ENCODE assay signal across 8 cellular contexts in the genomic region with DNA sequence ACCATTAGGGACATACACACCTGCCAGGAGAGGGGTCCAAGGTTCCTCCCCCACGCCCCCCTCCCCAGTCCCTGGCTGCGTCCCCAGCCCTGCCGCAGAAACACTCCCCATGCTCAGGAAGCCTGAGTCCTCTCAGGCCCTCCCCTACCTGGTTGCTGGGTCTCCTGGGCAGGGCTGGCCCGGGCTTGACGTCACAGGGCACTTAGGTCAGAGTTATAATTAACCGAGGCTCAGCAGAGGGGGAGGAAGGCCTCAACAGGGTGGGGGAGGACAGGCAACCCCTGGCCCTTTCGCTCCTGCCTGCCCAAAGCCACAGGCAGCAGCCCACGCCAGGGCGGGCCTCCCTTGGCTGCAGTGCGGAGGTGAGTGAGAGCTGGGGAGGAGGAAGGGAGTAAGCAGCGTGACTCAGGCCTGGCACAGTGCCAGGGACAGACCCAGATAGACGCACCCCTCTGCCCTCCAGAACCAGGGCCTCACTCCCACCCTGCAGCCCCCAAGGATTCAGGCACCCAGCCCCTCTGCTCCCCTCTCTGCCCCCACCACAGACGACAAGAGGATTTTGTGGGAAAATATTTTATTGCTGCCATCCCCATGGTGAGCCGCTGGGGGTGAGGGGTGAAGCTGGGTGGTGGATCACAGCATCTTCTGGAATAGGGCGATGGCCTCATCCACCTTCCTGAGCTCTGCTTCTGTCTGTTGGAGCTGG. TPM values are rescaled to one million over a fixed set of nuclear protein-coding genes. Genes with fewer than 3 reads are reported as not detected.
DNase-seq lines count a peak whose midpoint lies in the region; ATAC-seq and TF ChIP-seq lines count a peak whose summit lies in the region.

A gene with protein sequence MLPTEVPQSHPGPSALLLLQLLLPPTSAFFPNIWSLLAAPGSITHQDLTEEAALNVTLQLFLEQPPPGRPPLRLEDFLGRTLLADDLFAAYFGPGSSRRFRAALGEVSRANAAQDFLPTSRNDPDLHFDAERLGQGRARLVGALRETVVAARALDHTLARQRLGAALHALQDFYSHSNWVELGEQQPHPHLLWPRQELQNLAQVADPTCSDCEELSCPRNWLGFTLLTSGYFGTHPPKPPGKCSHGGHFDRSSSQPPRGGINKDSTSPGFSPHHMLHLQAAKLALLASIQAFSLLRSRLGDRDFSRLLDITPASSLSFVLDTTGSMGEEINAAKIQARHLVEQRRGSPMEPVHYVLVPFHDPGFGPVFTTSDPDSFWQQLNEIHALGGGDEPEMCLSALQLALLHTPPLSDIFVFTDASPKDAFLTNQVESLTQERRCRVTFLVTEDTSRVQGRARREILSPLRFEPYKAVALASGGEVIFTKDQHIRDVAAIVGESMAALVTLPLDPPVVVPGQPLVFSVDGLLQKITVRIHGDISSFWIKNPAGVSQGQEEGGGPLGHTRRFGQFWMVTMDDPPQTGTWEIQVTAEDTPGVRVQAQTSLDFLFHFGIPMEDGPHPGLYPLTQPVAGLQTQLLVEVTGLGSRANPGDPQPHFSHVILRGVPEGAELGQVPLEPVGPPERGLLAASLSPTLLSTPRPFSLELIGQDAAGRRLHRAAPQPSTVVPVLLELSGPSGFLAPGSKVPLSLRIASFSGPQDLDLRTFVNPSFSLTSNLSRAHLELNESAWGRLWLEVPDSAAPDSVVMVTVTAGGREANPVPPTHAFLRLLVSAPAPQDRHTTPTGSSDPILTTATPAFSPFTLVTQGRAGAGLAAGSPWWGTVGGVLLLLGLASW (minus strand): TSS at position 368 of the 706 bp plus-strand sequence. CDS start 549 bp downstream, outside the sequence.

- peak within 1 kb of the TSS; percentile 21 for H3K27ac Mint-ChIP-seq in neural progenitor cell

- H3K79me2 ChIP-seq in OCI-LY1 (ENCODE audit: insufficient read depth, low read length) (no peaks in the 10 kb centered on the region), neural progenitor cell (ENCODE audit: low read depth) (no peaks in the 10 kb centered on the region)

- no peaks in the 10 kb centered on the region for H3K9me2 ChIP-seq in OCI-LY1 (ENCODE audit: low read depth, low read length)

- 13% methylated on average over 14 of the region's 15 CpGs for WGBS in suprapubic skin

- no peak within 1 kb of the TSS for H3K9ac ChIP-seq in OCI-LY1 (ENCODE audit: low read length)
- H3K9ac ChIP-seq in neural progenitor cell: no peak within 1 kb of the TSS

- TF ChIP-seq POLR2A in suprapubic skin (IDR thresholded peaks at IDR 0.05): no peak

- no peaks in the 10 kb centered on the region for H3K9me3 Mint-ChIP-seq in neural progenitor cell

- H3K4me3 ChIP-seq in OCI-LY1 (ENCODE audit: low read depth, low read length, poor library complexity, severe bottlenecking): no peak within 1 kb of the TSS
- no peak within 1 kb of the TSS for H3K4me3 ChIP-seq in neural progenitor cell
- H3K4me3 ChIP-seq in suprapubic skin: no peak within 1 kb of the TSS

- no peak within 1 kb of the TSS for H2AFZ ChIP-seq in OCI-LY1 (ENCODE audit: low read length)
- H2AFZ ChIP-seq in neural progenitor cell (replicated peaks): no peak within 1 kb of the TSS

- ATAC-seq in GM18909 (IDR thresholded peaks at IDR 0.05; ENCODE audit: poor library complexity, unreplicated experiment) (peak; percentile 74), HG03469 (IDR thresholded peaks at IDR 0.05; ENCODE audit: unreplicated experiment) (peak; percentile 47), esophagus mucosa (peak; percentile 73)

- TF ChIP-seq EP300 in suprapubic skin (IDR thresholded peaks at IDR 0.05): no peak

- peaks cover 46% of the 10 kb centered on the region for H3K36me3 ChIP-seq in OCI-LY1 (ENCODE audit: insufficient read depth, low read length)
- no peaks in the 10 kb centered on the region for H3K36me3 ChIP-seq in neural progenitor cell
- H3K36me3 ChIP-seq in suprapubic skin: peaks cover 37% of the 10 kb centered on the region

- H3K27me3 ChIP-seq in OCI-LY1 (ENCODE audit: insufficient read depth, low read length) (no peaks in the 10 kb centered on the region), neural progenitor cell (no peaks in the 10 kb centered on the region), suprapubic skin (no peaks in the 10 kb centered on the region)

- peaks cover 6% of the 10 kb centered on the region for H3K4me1 Mint-ChIP-seq in neural progenitor cell

- DNase-seq in 8988T (peak; percentile 83), activated T-cell treated with anti-CD3 and anti-CD28 coated beads for 24 hours (ENCODE audit: low read depth) (peak; percentile 67), neural progenitor cell (ENCODE audit: low spot score) (no peak), suprapubic skin (ENCODE audit: low spot score in 2 of 2) (no peak)

- H3K4me2 ChIP-seq in OCI-LY1 (ENCODE audit: low read length) (peak within 1 kb of the TSS; percentile 1; the same call in 1 of the 2 replicates), neural progenitor cell (no peak within 1 kb of the TSS)

- no peaks in the 10 kb centered on the region for H3K27me3 Mint-ChIP-seq in neural progenitor cell (ENCODE audit: insufficient read depth, low read depth)

- H4K20me1 ChIP-seq in OCI-LY1 (ENCODE audit: insufficient read depth, low read length): no peaks in the 10 kb centered on the region
- H4K20me1 ChIP-seq in neural progenitor cell (ENCODE audit: low read depth): no peaks in the 10 kb centered on the region

- no peak for TF ChIP-seq CTCF in OCI-LY1 (IDR thresholded peaks at IDR 0.05; ENCODE audit: low read length)
- no peak for TF ChIP-seq CTCF in neural progenitor cell (IDR thresholded peaks at IDR 0.05)
- no peak for TF ChIP-seq CTCF in suprapubic skin (IDR thresholded peaks at IDR 0.05)

- H3K4me3 Mint-ChIP-seq in neural progenitor cell: no peak within 1 kb of the TSS

- H3K4me1 ChIP-seq in OCI-LY1 (ENCODE audit: insufficient read depth, low read length, severe bottlenecking) (peaks cover 9% of the 10 kb centered on the region), neural progenitor cell (no peaks in the 10 kb centered on the region), suprapubic skin (peaks cover 24% of the 10 kb centered on the region)

- H3K36me3 Mint-ChIP-seq in neural progenitor cell: peaks cover 4% of the 10 kb centered on the region

- H3K27ac ChIP-seq in OCI-LY1 (ENCODE audit: low read depth, low read length, poor library complexity, severe bottlenecking) (no peak within 1 kb of the TSS), neural progenitor cell (no peak within 1 kb of the TSS), suprapubic skin (peak within 1 kb of the TSS; percentile 9)

- H3K9me3 ChIP-seq in OCI-LY1 (ENCODE audit: low read length): no peaks in the 10 kb centered on the region
- H3K9me3 ChIP-seq in neural progenitor cell (ENCODE audit: low read depth): no peaks in the 10 kb centered on the region
- H3K9me3 ChIP-seq in suprapubic skin: no peaks in the 10 kb centered on the region

- no peaks in the 10 kb centered on the region for H3F3A ChIP-seq in OCI-LY1 (ENCODE audit: insufficient read depth, low read length)
- H3F3A ChIP-seq in neural progenitor cell (ENCODE audit: low read depth): no peaks in the 10 kb centered on the region

RNA-seq across cellular contexts. Expression of the gene that starts here (rescaled TPM):
- 1.6 TPM for total RNA-seq in esophagus mucosa
- 0.15 and 0.34 TPM in 2 replicates for total RNA-seq in neural progenitor cell (ENCODE audit: low replicate concordance)
- 1 to 10 TPM; 1.3 to 3.3 (median 2.3) TPM for total RNA-seq in suprapubic skin

Comparison
In these comparisons a context has a peak if more than half of its experiments do, and no peak if none do; other contexts are left out.
1. DNase-seq: peak in 8988T (single experiment) and activated T-cell treated with anti-CD3 and anti-CD28 coated beads for 24 hours (single experiment); none in neural progenitor cell (single experiment) and suprapubic skin (0 of 2).
2. Peak in every context shown above with its lines, with median percentiles within 50 percentile points of each other: ATAC-seq.